Comparison of ENCODE assay signal across 1 cellular context in the genomic region with DNA sequence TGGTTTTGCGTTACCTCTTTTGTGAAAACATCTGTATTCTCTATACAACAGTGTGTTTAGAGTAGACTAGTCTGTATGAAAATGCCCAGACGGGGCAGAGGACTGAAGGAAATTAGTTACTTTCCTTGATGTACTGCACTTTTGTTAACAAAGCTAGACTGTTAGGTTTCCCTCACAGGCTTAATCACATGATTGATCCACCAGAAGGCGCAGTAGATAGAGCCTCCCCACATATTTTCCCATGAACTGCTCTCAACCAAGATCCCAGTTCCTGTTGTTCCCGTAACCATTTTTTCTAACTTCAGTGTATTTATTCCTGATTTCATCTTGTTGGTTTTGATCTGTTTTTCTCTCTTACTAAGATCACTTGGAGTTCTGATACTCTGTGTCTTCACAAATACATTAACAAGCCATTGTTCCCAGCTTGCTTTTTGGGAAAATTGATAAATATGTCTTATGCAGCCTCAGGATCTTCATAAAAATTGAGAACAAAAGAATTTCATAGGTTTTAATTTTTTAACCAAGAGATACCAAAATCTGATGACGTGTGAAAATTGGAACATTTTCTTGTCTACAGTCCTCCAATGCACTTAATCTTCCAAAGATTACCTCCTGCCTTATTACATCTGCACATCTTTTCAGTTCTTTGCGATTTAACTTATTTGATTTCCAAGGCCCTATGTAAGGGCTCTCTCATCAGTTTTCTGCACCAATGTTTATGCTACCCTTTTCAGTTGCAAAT.
TF ChIP-seq lines count a peak whose summit lies in the region.

No MANE protein-coding gene starts in this region.

TF ChIP-seq in K562, 482 proteins besides CTCF, POLR2A, EP300 and RAD21 (continues in another document):
- peak; percentile 61; the same call in 1 of the 2 replicates for TF ChIP-seq RAD51 (IDR thresholded peaks at IDR 0.05; ENCODE audit: borderline replicate concordance, low read depth)
- TF ChIP-seq KDM5B (IDR thresholded peaks at IDR 0.05; ENCODE audit: insufficient replicate concordance, low read depth, low read length), result no peak
- no peak for TF ChIP-seq NR2F6 (CRISPR knock-in tag; IDR thresholded peaks at IDR 0.05)
- TF ChIP-seq ZNF57 (CRISPR knock-in tag; IDR thresholded peaks at IDR 0.05), result no peak
- peak; percentile 66 for TF ChIP-seq DPF2 (IDR thresholded peaks at IDR 0.05)
- TF ChIP-seq ELF4 (CRISPR knock-in tag; IDR thresholded peaks at IDR 0.05), result no peak
- TF ChIP-seq NR3C1 (CRISPR knock-in tag; IDR thresholded peaks at IDR 0.05), result no peak
- no peak for TF ChIP-seq MCM3 (IDR thresholded peaks at IDR 0.05)
- TF ChIP-seq PPARD (CRISPR knock-in tag; IDR thresholded peaks at IDR 0.05), result no peak
- no peak for TF ChIP-seq ZNF174 (CRISPR knock-in tag; IDR thresholded peaks at IDR 0.05)
- no peak for TF ChIP-seq POLR2H (tag; IDR thresholded peaks at IDR 0.05; ENCODE audit: low read depth)
- no peak for TF ChIP-seq MCM7 (IDR thresholded peaks at IDR 0.05)
- no peak for TF ChIP-seq SP2 (IDR thresholded peaks at IDR 0.05; ENCODE audit: extremely low read depth, low read depth, low read length, poor library complexity, severe bottlenecking)
- TF ChIP-seq KLF1 (tag; IDR thresholded peaks at IDR 0.05), result no peak
- TF ChIP-seq HMGN3 (IDR thresholded peaks at IDR 0.05; ENCODE audit: borderline replicate concordance, extremely low read depth, insufficient read length, low read depth, low read length), result no peak
- no peak for TF ChIP-seq CXXC5 (CRISPR knock-in tag; IDR thresholded peaks at IDR 0.05)
- TF ChIP-seq PREB (CRISPR knock-in tag; IDR thresholded peaks at IDR 0.05), result no peak
- no peak for TF ChIP-seq ZNF408 (CRISPR knock-in tag; IDR thresholded peaks at IDR 0.05; ENCODE audit: low read depth)
- TF ChIP-seq ZNF354B (CRISPR knock-in tag; IDR thresholded peaks at IDR 0.05), result no peak
- 0 out of 2 replicates have a peak, but pooled peaks have one; percentile 34 for TF ChIP-seq CREB3 (tag; conservative IDR thresholded peaks at IDR 0.05; ENCODE audit: low read depth)
- TF ChIP-seq ZBTB7A (IDR thresholded peaks at IDR 0.05; ENCODE audit: borderline replicate concordance, control insufficient read depth, low read depth, low read length), result no peak
- no peak for TF ChIP-seq HCFC1 (IDR thresholded peaks at IDR 0.05; ENCODE audit: low read depth, low read length)
- no peak for TF ChIP-seq NFIX (CRISPR knock-in tag; IDR thresholded peaks at IDR 0.05; ENCODE audit: low read depth)
- TF ChIP-seq TFAM (CRISPR knock-in tag; conservative IDR thresholded peaks at IDR 0.05), result no peak
- peak; percentile 86 for TF ChIP-seq SMARCC2 (IDR thresholded peaks at IDR 0.05; ENCODE audit: low read depth)
- TF ChIP-seq, protein P1, sequence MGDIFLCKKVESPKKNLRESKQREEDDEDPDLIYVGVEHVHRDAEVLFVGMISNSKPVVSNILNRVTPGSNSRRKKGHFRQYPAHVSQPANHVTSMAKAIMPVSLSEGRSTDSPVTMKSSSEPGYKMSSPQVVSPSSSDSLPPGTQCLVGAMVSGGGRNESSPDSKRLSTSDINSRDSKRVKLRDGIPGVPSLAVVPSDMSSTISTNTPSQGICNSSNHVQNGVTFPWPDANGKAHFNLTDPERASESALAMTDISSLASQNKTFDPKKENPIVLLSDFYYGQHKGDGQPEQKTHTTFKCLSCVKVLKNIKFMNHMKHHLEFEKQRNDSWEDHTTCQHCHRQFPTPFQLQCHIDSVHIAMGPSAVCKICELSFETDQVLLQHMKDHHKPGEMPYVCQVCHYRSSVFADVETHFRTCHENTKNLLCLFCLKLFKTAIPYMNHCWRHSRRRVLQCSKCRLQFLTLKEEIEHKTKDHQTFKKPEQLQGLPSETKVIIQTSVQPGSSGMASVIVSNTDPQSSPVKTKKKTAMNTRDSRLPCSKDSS (IDR thresholded peaks at IDR 0.05; ENCODE audit: low read depth, partially characterized antibody), result no peak
- TF ChIP-seq, protein P2, sequence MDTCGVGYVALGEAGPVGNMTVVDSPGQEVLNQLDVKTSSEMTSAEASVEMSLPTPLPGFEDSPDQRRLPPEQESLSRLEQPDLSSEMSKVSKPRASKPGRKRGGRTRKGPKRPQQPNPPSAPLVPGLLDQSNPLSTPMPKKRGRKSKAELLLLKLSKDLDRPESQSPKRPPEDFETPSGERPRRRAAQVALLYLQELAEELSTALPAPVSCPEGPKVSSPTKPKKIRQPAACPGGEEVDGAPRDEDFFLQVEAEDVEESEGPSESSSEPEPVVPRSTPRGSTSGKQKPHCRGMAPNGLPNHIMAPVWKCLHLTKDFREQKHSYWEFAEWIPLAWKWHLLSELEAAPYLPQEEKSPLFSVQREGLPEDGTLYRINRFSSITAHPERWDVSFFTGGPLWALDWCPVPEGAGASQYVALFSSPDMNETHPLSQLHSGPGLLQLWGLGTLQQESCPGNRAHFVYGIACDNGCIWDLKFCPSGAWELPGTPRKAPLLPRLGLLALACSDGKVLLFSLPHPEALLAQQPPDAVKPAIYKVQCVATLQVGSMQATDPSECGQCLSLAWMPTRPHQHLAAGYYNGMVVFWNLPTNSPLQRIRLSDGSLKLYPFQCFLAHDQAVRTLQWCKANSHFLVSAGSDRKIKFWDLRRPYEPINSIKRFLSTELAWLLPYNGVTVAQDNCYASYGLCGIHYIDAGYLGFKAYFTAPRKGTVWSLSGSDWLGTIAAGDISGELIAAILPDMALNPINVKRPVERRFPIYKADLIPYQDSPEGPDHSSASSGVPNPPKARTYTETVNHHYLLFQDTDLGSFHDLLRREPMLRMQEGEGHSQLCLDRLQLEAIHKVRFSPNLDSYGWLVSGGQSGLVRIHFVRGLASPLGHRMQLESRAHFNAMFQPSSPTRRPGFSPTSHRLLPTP (IDR thresholded peaks at IDR 0.05; ENCODE audit: borderline replicate concordance, extremely low read depth, insufficient read length), result no peak
- TF ChIP-seq ZBTB17 (CRISPR knock-in tag; IDR thresholded peaks at IDR 0.05), result peak; percentile 41; the same call in 1 of the 2 replicates
- TF ChIP-seq ZBTB40 (IDR thresholded peaks at IDR 0.05), result no peak
- no peak for TF ChIP-seq ZBTB40 (CRISPR knock-in tag; IDR thresholded peaks at IDR 0.05)
- no peak for TF ChIP-seq PHB (CRISPR knock-in tag; IDR thresholded peaks at IDR 0.05)
- no peak for TF ChIP-seq MXD1 (CRISPR knock-in tag; IDR thresholded peaks at IDR 0.05; ENCODE audit: borderline replicate concordance, poor library complexity, severe bottlenecking)
- TF ChIP-seq ZNF583 (CRISPR knock-in tag; IDR thresholded peaks at IDR 0.05), result no peak
- no peak for TF ChIP-seq SMAD2 (IDR thresholded peaks at IDR 0.05; ENCODE audit: low read depth, low read length)
- TF ChIP-seq ZNF316 (IDR thresholded peaks at IDR 0.05), result peak; percentile 92
- TF ChIP-seq SPI1 (IDR thresholded peaks at IDR 0.05; ENCODE audit: borderline replicate concordance, low read depth, low read length), result peak; percentile 60; the same call in 1 of the 2 replicates
- no peak for TF ChIP-seq KAT2B (IDR thresholded peaks at IDR 0.05; ENCODE audit: low read depth, low read length)
- no peak for TF ChIP-seq NRF1 (conservative IDR thresholded peaks at IDR 0.05 in 1 of 2, IDR thresholded peaks at IDR 0.05 in 1 of 2)
- 0 out of 2 replicates have a peak, but pooled peaks have one; percentile 45 for TF ChIP-seq ATF7 (IDR thresholded peaks at IDR 0.05)
- TF ChIP-seq CBFA2T3 (IDR thresholded peaks at IDR 0.05), result peak; percentile 78
- TF ChIP-seq ZNF507 (tag; conservative IDR thresholded peaks at IDR 0.05), result no peak
- TF ChIP-seq, protein P3, sequence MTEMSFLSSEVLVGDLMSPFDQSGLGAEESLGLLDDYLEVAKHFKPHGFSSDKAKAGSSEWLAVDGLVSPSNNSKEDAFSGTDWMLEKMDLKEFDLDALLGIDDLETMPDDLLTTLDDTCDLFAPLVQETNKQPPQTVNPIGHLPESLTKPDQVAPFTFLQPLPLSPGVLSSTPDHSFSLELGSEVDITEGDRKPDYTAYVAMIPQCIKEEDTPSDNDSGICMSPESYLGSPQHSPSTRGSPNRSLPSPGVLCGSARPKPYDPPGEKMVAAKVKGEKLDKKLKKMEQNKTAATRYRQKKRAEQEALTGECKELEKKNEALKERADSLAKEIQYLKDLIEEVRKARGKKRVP (CRISPR knock-in tag; IDR thresholded peaks at IDR 0.05), result no peak
- TF ChIP-seq E2F3 (CRISPR knock-in tag; IDR thresholded peaks at IDR 0.05), result no peak
- no peak for TF ChIP-seq NKRF (IDR thresholded peaks at IDR 0.05; ENCODE audit: borderline replicate concordance)
